ENCODE assay signal across 8 cellular contexts in genomic region chr11:122633219-122633829, GRCh38. TPM values are rescaled to one million over a fixed set of nuclear protein-coding genes. Genes with fewer than 3 reads are reported as not detected.
DNase-seq lines count a peak whose midpoint lies in the region; ATAC-seq and TF ChIP-seq lines count a peak whose summit lies in the region.

No MANE protein-coding gene starts in this region.

- POLR2A ChIA-PET in activated CD8-positive, alpha-beta T cell treated with anti-CD3 and anti-CD28 coated beads, Interleukin-2, amount 10 ng/mL, durations not matched to agents 7 days and 5 days (lab: Charles Lee) = interaction anchor here (1.4 kb wide), 1 partner anchor 219 kb away, joined by 4 read pairs; no protein-coding TSS in a partner anchor

- DNase-seq in natural killer cell = no peak
- no peak for DNase-seq in natural killer cell treated with Interleukin-12 subunit alpha and Interleukin-12 subunit beta and Interleukin-15 and Interleukin-18, amount 100 ng/mL, for 72 hours (ENCODE audit: low spot score)
- peak; percentile 32 for DNase-seq in NCI-H2029 (lab: John Stamatoyannopoulos, UW)
- DNase-seq in activated CD8-positive, alpha-beta T cell treated with anti-CD3 and anti-CD28 coated beads, Interleukin-2, amount 10 ng/mL, durations not matched to agents 7 days and 5 days = peak; percentile 46
- DNase-seq in left ventricle myocardium superior = no peak
- DNase-seq in stimulated activated naive CD8-positive, alpha-beta T cell treated with anti-CD3 and anti-CD28 coated beads, Interleukin-15, amount 100 ng/mL, for 72 hours = no peak
- DNase-seq in NCI-H82 (lab: John Stamatoyannopoulos, UW) = no peak
- no peak for DNase-seq in HK-2 (ENCODE audit: unreplicated experiment)

- no peak overlapping the region for H3K27ac Mint-ChIP-seq in natural killer cell
- no peak overlapping the region for H3K27ac Mint-ChIP-seq in natural killer cell treated with Interleukin-12 subunit alpha and Interleukin-12 subunit beta and Interleukin-15 and Interleukin-18, amount 100 ng/mL, for 72 hours
- no peak overlapping the region for H3K27ac Mint-ChIP-seq in activated CD8-positive, alpha-beta T cell treated with anti-CD3 and anti-CD28 coated beads, Interleukin-2, amount 10 ng/mL, durations not matched to agents 7 days and 5 days
- no peak overlapping the region for H3K27ac Mint-ChIP-seq in stimulated activated naive CD8-positive, alpha-beta T cell treated with anti-CD3 and anti-CD28 coated beads, Interleukin-15, amount 100 ng/mL, for 72 hours

- no peaks in the 10 kb centered on the region for H3K36me3 Mint-ChIP-seq in natural killer cell
- no peaks in the 10 kb centered on the region for H3K36me3 Mint-ChIP-seq in natural killer cell treated with Interleukin-12 subunit alpha and Interleukin-12 subunit beta and Interleukin-15 and Interleukin-18, amount 100 ng/mL, for 72 hours
- H3K36me3 Mint-ChIP-seq in activated CD8-positive, alpha-beta T cell treated with anti-CD3 and anti-CD28 coated beads, Interleukin-2, amount 10 ng/mL, durations not matched to agents 7 days and 5 days (ENCODE audit: low read depth) = no peaks in the 10 kb centered on the region

- ATAC-seq in natural killer cell (peak; percentile 54 to 71 (median 58)), left ventricle myocardium superior (peak; percentile 61)
- ATAC-seq in natural killer cell treated with Interleukin-12 subunit alpha and Interleukin-12 subunit beta and Interleukin-15 and Interleukin-18, amount 100 ng/mL, for 72 hours = no peak
- peak; percentile 37 for ATAC-seq in activated CD8-positive, alpha-beta T cell treated with anti-CD3 and anti-CD28 coated beads, Interleukin-2, amount 10 ng/mL, durations not matched to agents 7 days and 5 days
- peak; percentile 64 for ATAC-seq in stimulated activated naive CD8-positive, alpha-beta T cell treated with anti-CD3 and anti-CD28 coated beads, Interleukin-15, amount 100 ng/mL, for 72 hours

- no peaks in the 10 kb centered on the region for H3K9me3 Mint-ChIP-seq in natural killer cell
- no peaks in the 10 kb centered on the region for H3K9me3 Mint-ChIP-seq in natural killer cell treated with Interleukin-12 subunit alpha and Interleukin-12 subunit beta and Interleukin-15 and Interleukin-18, amount 100 ng/mL, for 72 hours
- no peaks in the 10 kb centered on the region for H3K9me3 Mint-ChIP-seq in activated CD8-positive, alpha-beta T cell treated with anti-CD3 and anti-CD28 coated beads, Interleukin-2, amount 10 ng/mL, durations not matched to agents 7 days and 5 days (ENCODE audit: insufficient read depth)
- H3K9me3 Mint-ChIP-seq in stimulated activated naive CD8-positive, alpha-beta T cell treated with anti-CD3 and anti-CD28 coated beads, Interleukin-15, amount 100 ng/mL, for 72 hours = no peaks in the 10 kb centered on the region

- intact Hi-C loops in natural killer cell (cut with micrococcal nuclease) = loop anchor here (1.0 kb wide), 2 partner anchors 123 to 148 kb away; no protein-coding TSS in a partner anchor
- intact Hi-C loops in left ventricle myocardium superior (cut with micrococcal nuclease) = loop anchor here (5.0 to 10.0 kb wide), 2 partner anchors 149 to 221 kb away; no protein-coding TSS in a partner anchor

- H3K4me1 Mint-ChIP-seq in natural killer cell = peaks cover 6 to 12% of the 10 kb centered on the region in 2 donors
- peaks cover 4 to 10% of the 10 kb centered on the region in 2 donors for H3K4me1 Mint-ChIP-seq in natural killer cell treated with Interleukin-12 subunit alpha and Interleukin-12 subunit beta and Interleukin-15 and Interleukin-18, amount 100 ng/mL, for 72 hours (ENCODE audit: low read depth in 2 of 2)
- H3K4me1 Mint-ChIP-seq in activated CD8-positive, alpha-beta T cell treated with anti-CD3 and anti-CD28 coated beads, Interleukin-2, amount 10 ng/mL, durations not matched to agents 7 days and 5 days (ENCODE audit: low read depth) = peaks cover 57% of the 10 kb centered on the region
- peaks cover 22% of the 10 kb centered on the region for H3K4me1 Mint-ChIP-seq in stimulated activated naive CD8-positive, alpha-beta T cell treated with anti-CD3 and anti-CD28 coated beads, Interleukin-15, amount 100 ng/mL, for 72 hours

- peak; percentile 59 for TF ChIP-seq CTCF in natural killer cell (IDR thresholded peaks at IDR 0.05)

- CTCF ChIA-PET in activated CD8-positive, alpha-beta T cell treated with anti-CD3 and anti-CD28 coated beads, Interleukin-2, amount 10 ng/mL, durations not matched to agents 7 days and 5 days (lab: Charles Lee) = interaction anchor here (0.6 to 16.4 kb wide), 24 partner anchors 17 to 388 kb away, joined by 3 to 441 read pairs (median 5); no protein-coding TSS in a partner anchor

- H3K27me3 Mint-ChIP-seq in natural killer cell (ENCODE audit: low read depth in 2 of 2) = no peaks in the 10 kb centered on the region
- H3K27me3 Mint-ChIP-seq in natural killer cell treated with Interleukin-12 subunit alpha and Interleukin-12 subunit beta and Interleukin-15 and Interleukin-18, amount 100 ng/mL, for 72 hours = no peaks in the 10 kb centered on the region
- H3K27me3 Mint-ChIP-seq in activated CD8-positive, alpha-beta T cell treated with anti-CD3 and anti-CD28 coated beads, Interleukin-2, amount 10 ng/mL, durations not matched to agents 7 days and 5 days (ENCODE audit: low read depth) = no peaks in the 10 kb centered on the region
- H3K27me3 Mint-ChIP-seq in stimulated activated naive CD8-positive, alpha-beta T cell treated with anti-CD3 and anti-CD28 coated beads, Interleukin-15, amount 100 ng/mL, for 72 hours = no peaks in the 10 kb centered on the region

- H3K4me3 Mint-ChIP-seq in natural killer cell = no peak overlapping the region
- H3K4me3 Mint-ChIP-seq in natural killer cell treated with Interleukin-12 subunit alpha and Interleukin-12 subunit beta and Interleukin-15 and Interleukin-18, amount 100 ng/mL, for 72 hours = no peak overlapping the region
- H3K4me3 Mint-ChIP-seq in activated CD8-positive, alpha-beta T cell treated with anti-CD3 and anti-CD28 coated beads, Interleukin-2, amount 10 ng/mL, durations not matched to agents 7 days and 5 days = no peak overlapping the region
- no peak overlapping the region for H3K4me3 Mint-ChIP-seq in stimulated activated naive CD8-positive, alpha-beta T cell treated with anti-CD3 and anti-CD28 coated beads, Interleukin-15, amount 100 ng/mL, for 72 hours

RNA-seq across cellular contexts. Expression of gene UBASH3B, which starts 22.2 kb away (rescaled TPM):
- total RNA-seq in natural killer cell = 10 to 100 TPM; 28.7 to 33.9 (median 33.5) TPM
- 1 to 10 TPM; 3.4 to 3.5 TPM for total RNA-seq in natural killer cell treated with Interleukin-12 subunit alpha and Interleukin-12 subunit beta and Interleukin-15 and Interleukin-18, amount 100 ng/mL, for 72 hours
- total RNA-seq in activated CD8-positive, alpha-beta T cell treated with anti-CD3 and anti-CD28 coated beads, Interleukin-2, amount 10 ng/mL, durations not matched to agents 7 days and 5 days = 10 to 100 TPM; 66.6 to 75.0 TPM
- 1.0 TPM for total RNA-seq in left ventricle myocardium superior

Comparison
In these comparisons a context has a peak if more than half of its experiments do, and no peak if none do; other contexts are left out.
1. ATAC-seq: peak in natural killer cell (3 of 3), activated CD8-positive, alpha-beta T cell treated with anti-CD3 and anti-CD28 coated beads, Interleukin-2, amount 10 ng/mL, durations not matched to agents 7 days and 5 days (single experiment), left ventricle myocardium superior (single experiment) and stimulated activated naive CD8-positive, alpha-beta T cell treated with anti-CD3 and anti-CD28 coated beads, Interleukin-15, amount 100 ng/mL, for 72 hours (single experiment); none in natural killer cell treated with Interleukin-12 subunit alpha and Interleukin-12 subunit beta and Interleukin-15 and Interleukin-18, amount 100 ng/mL, for 72 hours (0 of 2).
2. RNA of gene UBASH3B, which starts 22.2 kb away (total RNA-seq): 66.6 to 75.0 TPM in activated CD8-positive, alpha-beta T cell treated with anti-CD3 and anti-CD28 coated beads, Interleukin-2, amount 10 ng/mL, durations not matched to agents 7 days and 5 days and 28.7 to 33.9 TPM in natural killer cell; 3.4 to 3.5 TPM in natural killer cell treated with Interleukin-12 subunit alpha and Interleukin-12 subunit beta and Interleukin-15 and Interleukin-18, amount 100 ng/mL, for 72 hours and 1.0 TPM in left ventricle myocardium superior (single experiment); every median in the first group is over 4 times any median in the second.
3. DNase-seq: peak in NCI-H2029 (single experiment) and activated CD8-positive, alpha-beta T cell treated with anti-CD3 and anti-CD28 coated beads, Interleukin-2, amount 10 ng/mL, durations not matched to agents 7 days and 5 days (single experiment); none in natural killer cell (single experiment), natural killer cell treated with Interleukin-12 subunit alpha and Interleukin-12 subunit beta and Interleukin-15 and Interleukin-18, amount 100 ng/mL, for 72 hours (single experiment), left ventricle myocardium superior (single experiment), stimulated activated naive CD8-positive, alpha-beta T cell treated with anti-CD3 and anti-CD28 coated beads, Interleukin-15, amount 100 ng/mL, for 72 hours (0 of 2), NCI-H82 (single experiment) and HK-2 (single experiment).